In the genomic region with DNA sequence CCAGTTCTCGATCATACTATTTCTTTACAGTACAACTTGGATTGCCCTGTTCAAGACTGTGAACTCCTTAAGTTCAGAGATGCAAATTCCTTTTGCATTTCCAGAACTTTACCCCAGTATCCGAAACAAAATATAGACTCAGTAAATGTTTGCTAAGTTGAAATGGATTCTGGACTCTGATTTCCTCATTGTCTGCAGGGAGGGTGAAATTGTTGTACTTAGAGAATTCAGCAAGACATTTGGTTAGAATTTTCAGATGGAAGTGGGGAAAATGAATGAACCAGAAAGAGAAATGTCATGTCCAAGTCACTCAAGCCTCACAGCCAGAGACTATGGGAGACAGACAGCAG, we compare ENCODE assay signal across 11 cellular contexts. TPM values are rescaled to one million over a fixed set of nuclear protein-coding genes. Genes with fewer than 3 reads are reported as not detected.
DNase-seq lines count a peak whose midpoint lies in the region; ATAC-seq and TF ChIP-seq lines count a peak whose summit lies in the region.
"Had no signal": no experiment of that assay in that cellular context is flagged by ENCODE, and none has a peak within 500 bp of the region (broad histone marks: within the 10 kb centered on the region; RNA-seq: fewer than 3 reads in every experiment).

No MANE protein-coding gene starts in this region.

- H3K9me3 Mint-ChIP-seq in nephron progenitor cell = no peaks in the 10 kb centered on the region

- H3K4me3 ChIP-seq in cardiac muscle cell (no peak overlapping the region), epithelial cell of proximal tubule (ENCODE audit: low read depth, low read length) (peak overlapping the region; percentile 4), transverse colon (no peak overlapping the region)

- H3K36me3 ChIP-seq in cardiac muscle cell (no peaks in the 10 kb centered on the region), transverse colon (peaks cover 0 to under 1% (median 0%) of the 10 kb centered on the region in 4 donors)

- TF ChIP-seq EP300 in transverse colon (IDR thresholded peaks at IDR 0.05; ENCODE audit: low read depth) = no peak

- no peaks in the 10 kb centered on the region for H3K27me3 ChIP-seq in cardiac muscle cell
- H3K27me3 ChIP-seq in transverse colon = no peaks in the 10 kb centered on the region

- peaks cover 76% of the 10 kb centered on the region for H3K4me1 Mint-ChIP-seq in nephron progenitor cell

- H3K9me3 ChIP-seq in cardiac muscle cell (ENCODE audit: low read depth) = no peaks in the 10 kb centered on the region
- H3K9me3 ChIP-seq in transverse colon = no peaks in the 10 kb centered on the region

- H3K27me3 Mint-ChIP-seq in nephron progenitor cell (ENCODE audit: low read depth, poor library complexity) = peaks cover 6% of the 10 kb centered on the region
- H3K27me3 Mint-ChIP-seq: T-helper 17 cell had no signal

- WGBS in transverse colon (ENCODE audit: low coverage in 1 of 2), 2 donors = 54 to 60% methylated on average over 1 to 2 of the region's 2 CpGs

- H3K4me1 ChIP-seq in cardiac muscle cell (ENCODE audit: low read depth) (peaks cover 71% of the 10 kb centered on the region), transverse colon (peaks cover 36 to 98% (median 66%) of the 10 kb centered on the region in 4 donors)

- in situ Hi-C loops in transverse colon (cut with MboI; ENCODE audit: low pct_ligation_motif_present in 1 of 4, low pct_unique_long_range_greater_than_20kb in 1 of 4, low sequenced_read_pairs in 3 of 4) = no loop called here

- ATAC-seq in Right ventricle myocardium superior (ENCODE audit: poor library complexity) = no peak
- ATAC-seq: T-helper 17 cell had no signal

- no peak for TF ChIP-seq POLR2A in transverse colon (IDR thresholded peaks at IDR 0.05)

- peak overlapping the region; percentile 7 for H3K4me3 Mint-ChIP-seq in nephron progenitor cell

- no peak for TF ChIP-seq CTCF in cardiac muscle cell (IDR thresholded peaks at IDR 0.05; ENCODE audit: low read depth, low read length)
- TF ChIP-seq CTCF in epithelial cell of proximal tubule (conservative IDR thresholded peaks at IDR 0.05; ENCODE audit: low read depth, low read length) = no peak
- no peak for TF ChIP-seq CTCF in nephron progenitor cell (IDR thresholded peaks at IDR 0.05)
- TF ChIP-seq CTCF in transverse colon (IDR thresholded peaks at IDR 0.05) = no peak

- no peak overlapping the region for H3K27ac Mint-ChIP-seq in nephron progenitor cell

- DNase-seq in cardiac muscle cell (ENCODE audit: low read depth in 1 of 2, low spot score in 1 of 2) = no peak
- no peak for DNase-seq in Right ventricle myocardium superior
- DNase-seq in epithelial cell of proximal tubule (ENCODE audit: low read depth) = no peak
- no peak for DNase-seq in nephron progenitor cell
- no peak for DNase-seq in transverse colon
- no peak for DNase-seq in effector CD4-positive, alpha-beta T cell
- no peak for DNase-seq in stimulated activated CD8-positive, alpha-beta memory T cell treated with anti-CD3 and anti-CD28 coated beads, Interleukin-4, amount 100 ng/mL, for 48 hours
- no peak for DNase-seq in OCI-M2 (lab: John Stamatoyannopoulos, UW; ENCODE audit: unreplicated experiment)
- DNase-seq: activated naive CD4-positive, alpha-beta T cell treated with anti-CD3 and anti-CD28 coated beads, Interleukin-2, amount 50 U/mL, for 16 hours; NCI-H2171; T-helper 17 cell had no signal

- intact Hi-C loops in Right ventricle myocardium superior (cut with DNase I) (no loop called here), transverse colon (cut with DNase I; ENCODE audit: low total_unique reads) (no loop called here)

- H3K27ac ChIP-seq in cardiac muscle cell = peak overlapping the region; percentile 67
- H3K27ac ChIP-seq in transverse colon = peak overlapping the region; percentile 83 to 90 (median 84)

- H3K36me3 Mint-ChIP-seq in nephron progenitor cell (ENCODE audit: low read depth) = peaks cover 16% of the 10 kb centered on the region

RNA-seq across cellular contexts. Expression of gene NEDD9, which starts 14.0 kb away (rescaled TPM):
- 25.1 and 26.8 TPM in 2 replicates for total RNA-seq in cardiac muscle cell
- 12.6 and 19.7 TPM in 2 replicates for polyA plus RNA-seq in cardiac muscle cell
- 23.7 TPM for total RNA-seq in Right ventricle myocardium superior
- total RNA-seq in epithelial cell of proximal tubule = 21.7 and 35.1 TPM in 2 replicates
- total RNA-seq in transverse colon = 10 to 100 TPM; 34.6 to 82.7 (median 72.3) TPM
